In the genomic region with DNA sequence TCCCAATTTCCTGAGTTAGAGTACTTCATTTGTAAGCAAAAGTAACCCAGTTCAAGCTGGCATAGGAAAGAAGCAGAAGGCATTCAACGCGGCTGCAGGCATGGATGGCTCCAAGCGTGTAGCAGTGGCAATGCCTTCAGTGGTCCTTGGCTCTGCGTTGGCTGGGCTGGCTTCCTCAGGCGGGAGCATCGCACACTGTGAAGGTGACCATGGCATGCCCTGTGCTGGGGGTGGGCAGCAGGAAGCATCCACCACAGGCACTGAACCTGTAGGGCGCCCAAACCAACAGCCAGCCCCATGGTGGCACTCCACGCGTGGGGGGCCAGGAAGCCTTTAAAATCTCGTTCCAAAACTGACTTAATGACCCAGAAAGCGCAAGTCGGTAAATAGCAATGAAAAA, we compare ENCODE assay signal across 9 cellular contexts. TPM values are rescaled to one million over a fixed set of nuclear protein-coding genes. Genes with fewer than 3 reads are reported as not detected.
"Had no signal": no experiment of that assay in that cellular context is flagged by ENCODE, and none has a peak within 500 bp of the region (broad histone marks: within the 10 kb centered on the region; RNA-seq: fewer than 3 reads in every experiment).

No MANE protein-coding gene starts in this region.

- FAIRE-seq: H1, H54, HepG2 had no signal

- H3K4me2 ChIP-seq: GM23338 had no signal

- H2AFZ ChIP-seq: GM23338 had no signal

- H3K4me3 ChIP-seq: GM23338 had no signal

- DNase-seq: H9, HCEC 1CT had no signal

- H3K27ac ChIP-seq: HL-60 had no signal

RNA-seq across cellular contexts. Expression of a gene that starts 53.6 kb away (rescaled TPM):
- total RNA-seq: GM23338, H1, H9, HepG2, HT1080 had no signal
- polyA plus RNA-seq: GM23338, H1, HepG2, IgD-negative memory B cell had no signal
